20 cellular contexts compared by ENCODE assay signal in genomic region chr5:5158472-5158895, GRCh38. TPM values are rescaled to one million over a fixed set of nuclear protein-coding genes. Genes with fewer than 3 reads are reported as not detected.
A peak's percentile ranks its signal among the peaks of the same experiment; 100 is the strongest.
DNase-seq lines count a peak whose midpoint lies in the region; ATAC-seq and TF ChIP-seq lines count a peak whose summit lies in the region.
"Had no signal": no experiment of that assay in that cellular context is flagged by ENCODE, and none has a peak within 500 bp of the region (broad histone marks: within the 10 kb centered on the region; RNA-seq: fewer than 3 reads in every experiment).

No MANE protein-coding gene starts in this region.

- H3K27me3 ChIP-seq in RWPE2 (ENCODE audit: insufficient read depth, poor library complexity, severe bottlenecking), result no peaks in the 10 kb centered on the region

- TF ChIP-seq CTCF in RWPE2 (IDR thresholded peaks at IDR 0.05; ENCODE audit: poor library complexity, severe bottlenecking) (no peak), fibroblast of mammary gland (conservative IDR thresholded peaks at IDR 0.05; ENCODE audit: control insufficient read depth, insufficient read depth, low read depth, low read length) (no peak), nephron (IDR thresholded peaks at IDR 0.05; ENCODE audit: unreplicated experiment in 3 of 3) (no peak)

- H3K36me3 ChIP-seq in RWPE2 (ENCODE audit: low read depth), result no peaks in the 10 kb centered on the region
- H3K36me3 ChIP-seq: HAP-1 had no signal

- peak overlapping the region; percentile 60 to 72 (median 70) for H3K27ac Mint-ChIP-seq in nephron
- H3K27ac Mint-ChIP-seq: CD4-positive, CD25-positive, alpha-beta regulatory T cell had no signal

- no peak overlapping the region for H3K27ac ChIP-seq in RWPE2 (ENCODE audit: poor library complexity, severe bottlenecking)
- H3K27ac ChIP-seq: PC-9 had no signal

- H3K4me1 Mint-ChIP-seq in nephron, result peaks cover 77% of the 10 kb centered on the region

- peaks cover 8% of the 10 kb centered on the region for H3K4me1 ChIP-seq in RWPE2 (ENCODE audit: insufficient read depth, poor library complexity, severe bottlenecking)
- H3K4me1 ChIP-seq: HAP-1 had no signal

- H3K9me3 Mint-ChIP-seq in nephron, result no peaks in the 10 kb centered on the region

- intact Hi-C loops in left ventricle myocardium superior (cut with micrococcal nuclease), result no loop called here

- H3K27me3 Mint-ChIP-seq in nephron (ENCODE audit: low read depth), result peaks cover 6% of the 10 kb centered on the region
- H3K27me3 Mint-ChIP-seq: CD4-positive, CD25-positive, alpha-beta regulatory T cell had no signal

- H3K36me3 Mint-ChIP-seq in nephron (ENCODE audit: low read depth), result peaks cover 21% of the 10 kb centered on the region
- H3K36me3 Mint-ChIP-seq: CD4-positive, CD25-positive, alpha-beta regulatory T cell had no signal

- ATAC-seq in RWPE2 (ENCODE audit: low read depth) (peak; percentile 73), HG03442 (IDR thresholded peaks at IDR 0.05; ENCODE audit: unreplicated experiment) (no peak), HG03520 (IDR thresholded peaks at IDR 0.05; ENCODE audit: unreplicated experiment) (no peak), left ventricle myocardium superior (no peak)
- ATAC-seq: K562 had no signal

- no peak overlapping the region for H3K4me3 Mint-ChIP-seq in nephron
- H3K4me3 Mint-ChIP-seq: CD4-positive, CD25-positive, alpha-beta regulatory T cell had no signal

- no peak overlapping the region for H3K4me3 ChIP-seq in RWPE2 (ENCODE audit: severe bottlenecking)
- H3K4me3 ChIP-seq in fibroblast of mammary gland (ENCODE audit: control insufficient read depth, low read depth, low read length), result no peak overlapping the region
- H3K4me3 ChIP-seq: HAP-1, K562, PC-9 had no signal

- DNase-seq in DMS79 treated with DMSO at 0.1 percent for 48 hours (lab: John Stamatoyannopoulos, UW), result peak; percentile 47
- DNase-seq in RWPE2 (ENCODE audit: low spot score), result no peak
- DNase-seq in fibroblast of mammary gland (ENCODE audit: low read depth), result peak; percentile 41
- DNase-seq in midbrain (lab: John Stamatoyannopoulos, UW), result no peak
- DNase-seq in left ventricle myocardium superior, result no peak
- DNase-seq: ACHN; Calu3; CD4-positive, CD25-positive, alpha-beta regulatory T cell; NCI-H1417 treated with DMSO at 0.1 percent for 48 hours; NCI-H1930; NCI-H510A; NCI-H774; PC-9 had no signal

- H3K9me3 ChIP-seq in RWPE2 (ENCODE audit: severe bottlenecking), result no peaks in the 10 kb centered on the region
- H3K9me3 ChIP-seq: HAP-1 had no signal

RNA-seq across cellular contexts. Expression of gene ADAMTS16, which starts 18.4 kb away (rescaled TPM):
- not detected for total RNA-seq in left ventricle myocardium superior
- total RNA-seq: Calu3; CD4-positive, CD25-positive, alpha-beta regulatory T cell; G401; K562; SK-MEL-5 had no signal

Comparison
In these comparisons a context has a peak if more than half of its experiments do, and no peak if none do; other contexts are left out.
1. DNase-seq: peak in DMS79 treated with DMSO at 0.1 percent for 48 hours (single experiment) and fibroblast of mammary gland (single experiment); none in RWPE2 (single experiment), midbrain (single experiment) and left ventricle myocardium superior (single experiment).